1 cellular context compared by ENCODE assay signal in genomic region chr4:2910409-2910808, GRCh38.
TF ChIP-seq lines count a peak whose summit lies in the region.

No MANE protein-coding gene starts in this region.

TF ChIP-seq in HCT116, 20 proteins besides CTCF, POLR2A, EP300 and RAD21 (continued from another document):
- TF ChIP-seq REST (IDR thresholded peaks at IDR 0.05; ENCODE audit: low read depth) (no peak), SRF (IDR thresholded peaks at IDR 0.05; ENCODE audit: low read depth) (no peak), YY1 (IDR thresholded peaks at IDR 0.05; ENCODE audit: extremely low read depth, insufficient replicate concordance, low read depth, low read length) (no peak)
